15 cellular contexts compared by ENCODE assay signal in the genomic region with DNA sequence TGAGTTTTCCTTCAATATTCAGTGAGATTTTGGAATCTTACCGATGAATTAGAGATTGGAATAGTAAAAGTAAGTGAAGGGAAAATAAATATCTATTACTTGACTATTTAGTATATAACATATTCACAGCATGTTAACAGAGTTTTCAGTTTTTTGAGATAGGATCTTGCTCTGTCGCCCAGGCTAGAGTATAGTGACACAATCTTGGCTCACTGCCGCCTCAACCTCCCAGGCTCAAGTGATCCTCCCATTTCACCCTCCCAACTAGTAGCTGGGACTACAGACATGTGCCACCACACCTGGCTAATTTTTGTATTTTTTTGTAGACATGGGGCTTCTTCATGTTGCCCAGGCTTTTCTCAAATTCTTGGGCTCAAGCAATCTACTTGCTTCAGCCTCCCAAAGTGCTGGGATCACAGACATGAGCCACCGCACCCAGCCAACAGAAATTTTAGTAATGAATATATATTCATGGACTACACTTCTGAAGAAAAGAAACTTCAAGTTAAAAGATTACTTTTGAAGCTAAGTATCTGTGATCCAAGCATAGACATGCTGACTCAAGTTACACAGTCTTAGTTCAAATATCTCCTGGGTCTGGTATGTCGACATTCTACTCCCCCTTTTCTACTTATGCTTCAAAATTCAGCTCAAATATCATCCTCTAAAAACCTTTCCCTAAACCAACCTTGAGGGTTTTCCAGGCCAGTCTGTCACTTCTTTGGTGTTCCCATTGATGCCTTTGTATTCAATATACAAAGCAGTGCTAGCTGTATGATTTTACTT. TPM values are rescaled to one million over a fixed set of nuclear protein-coding genes. Genes with fewer than 3 reads are reported as not detected.
A peak's percentile ranks its signal among the peaks of the same experiment; 100 is the strongest.
DNase-seq lines count a peak whose midpoint lies in the region; TF ChIP-seq lines count a peak whose summit lies in the region.
"Had no signal": no experiment of that assay in that cellular context is flagged by ENCODE, and none has a peak within 500 bp of the region (broad histone marks: within the 10 kb centered on the region; RNA-seq: fewer than 3 reads in every experiment).

No MANE protein-coding gene starts in this region.

- no peaks in the 10 kb centered on the region for H3K9me3 ChIP-seq in MM.1S (replicated peaks; ENCODE audit: insufficient read depth, low read length)
- H3K9me3 ChIP-seq in prostate gland: no peaks in the 10 kb centered on the region

- H3K9me2 ChIP-seq in MM.1S (replicated peaks; ENCODE audit: insufficient read depth, low read length): no peaks in the 10 kb centered on the region

- TF ChIP-seq POLR2A in prostate gland (IDR thresholded peaks at IDR 0.05): no peak

- TF ChIP-seq CTCF in MM.1S (IDR thresholded peaks at IDR 0.05; ENCODE audit: low read length): no peak
- no peak for TF ChIP-seq CTCF in prostate gland (IDR thresholded peaks at IDR 0.05)

- peaks cover 36% of the 10 kb centered on the region for H3K4me1 ChIP-seq in MM.1S (ENCODE audit: low read length)
- H3K4me1 ChIP-seq in prostate gland (replicated peaks): peaks cover 23% of the 10 kb centered on the region

- peaks cover 19% of the 10 kb centered on the region for H3F3A ChIP-seq in MM.1S (ENCODE audit: insufficient read depth, low read length)

- H4K20me1 ChIP-seq in MM.1S (ENCODE audit: insufficient read depth, low read length): peaks cover 56% of the 10 kb centered on the region

- H3K4me3 ChIP-seq in MM.1S (ENCODE audit: low read length) (no peak overlapping the region), prostate gland (no peak overlapping the region)

- H3K79me2 ChIP-seq in MM.1S (ENCODE audit: low read length): peaks cover 100% of the 10 kb centered on the region

- no peak overlapping the region for H2AFZ ChIP-seq in MM.1S (ENCODE audit: low read length)

- H3K36me3 ChIP-seq in MM.1S (replicated peaks; ENCODE audit: insufficient read depth, low read length) (no peaks in the 10 kb centered on the region), prostate gland (no peaks in the 10 kb centered on the region)

- H3K27ac ChIP-seq in MM.1S (ENCODE audit: low read length) (no peak overlapping the region), prostate gland (peak overlapping the region; percentile 2 to 46)

- H3K4me2 ChIP-seq in MM.1S (ENCODE audit: low read depth, low read length): 0 out of 2 replicates have a peak overlapping the region, but pooled peaks have one; percentile 2

- peak; percentile 20 for DNase-seq in NCI-H2171 treated with DMSO at 0.1 percent for 48 hours (lab: John Stamatoyannopoulos, UW)
- no peak for DNase-seq in NCI-H2171 (lab: John Stamatoyannopoulos, UW)
- DNase-seq in MM.1S: no peak
- peak; percentile 71 for DNase-seq in fibroblast of gingiva (ENCODE audit: low read depth)
- no peak for DNase-seq in prostate gland (ENCODE audit: low spot score)
- DNase-seq in GM19238 (ENCODE audit: insufficient read length, low spot score): no peak
- no peak for DNase-seq in effector CD4-positive, alpha-beta T cell
- no peak for DNase-seq in ecto neural progenitor cell (ENCODE audit: low spot score)
- DNase-seq: activated CD4-positive, alpha-beta T cell treated with anti-CD3 and anti-CD28 coated beads, Interleukin-2, amount 50 U/mL, for 48 hours; GF-D8; GOT3; NCI-H524; SIG-M5; stimulated activated CD4-positive, alpha-beta T cell treated with anti-CD3 and anti-CD28 coated beads, Interleukin-15, amount 100 ng/mL, for 24 hours; stimulated activated naive B cell treated with anti-CD40 and anti-IgM and Interleukin-4, amounts not matched to agents 10 μg/mL and 1 μg/mL and 100 μg/mL, for 72 hours had no signal

- H3K9ac ChIP-seq in MM.1S (ENCODE audit: low read length): no peak overlapping the region

- H3K27me3 ChIP-seq in MM.1S (replicated peaks; ENCODE audit: insufficient read depth, low read length): no peaks in the 10 kb centered on the region
- no peaks in the 10 kb centered on the region for H3K27me3 ChIP-seq in prostate gland (replicated peaks; ENCODE audit: insufficient read depth)

- WGBS in prostate gland: 39% methylated on average over 5 of the region's 5 CpGs

- intact Hi-C loops in prostate gland (cut with DNase I): no loop called here

RNA-seq across cellular contexts. Expression of gene UBE2N, which starts 13.8 kb away (rescaled TPM):
- total RNA-seq in prostate gland: 10 to 100 TPM; 49.0 to 71.5 TPM

RNA-seq across cellular contexts. Expression of gene MRPL42, which starts 39.3 kb away (rescaled TPM):
- total RNA-seq in prostate gland: 10 to 100 TPM; 39.8 to 64.9 TPM

RNA-seq across cellular contexts. Expression of gene NUDT4, which starts 50.2 kb away (rescaled TPM):
- 100 to 1,000 TPM; 138 to 241 TPM for total RNA-seq in prostate gland

Comparison
In these comparisons a context has a peak if more than half of its experiments do, and no peak if none do; other contexts are left out.
1. DNase-seq: peak in NCI-H2171 treated with DMSO at 0.1 percent for 48 hours (single experiment) and fibroblast of gingiva (single experiment); none in NCI-H2171 (single experiment), MM.1S (single experiment), prostate gland (single experiment), GM19238 (single experiment), effector CD4-positive, alpha-beta T cell (single experiment) and ecto neural progenitor cell (single experiment).